ENCODE assay signal across 27 cellular contexts in genomic region chr20:32870985-32871384, GRCh38. TPM values are rescaled to one million over a fixed set of nuclear protein-coding genes. Genes with fewer than 3 reads are reported as not detected.
"Had no signal": no experiment of that assay in that cellular context is flagged by ENCODE, and none has a peak within 500 bp of the region (broad histone marks: within the 10 kb centered on the region; RNA-seq: fewer than 3 reads in every experiment).

No MANE protein-coding gene starts in this region.

- H3K36me3 ChIP-seq: colonic mucosa, esophagus muscularis mucosa, gastroesophageal sphincter, heart left ventricle, lower lobe of right lung had no signal

- ATAC-seq: foreskin keratinocyte, gastroesophageal sphincter, heart left ventricle, left ventricle myocardium superior, mucosa of descending colon had no signal

- H3K27ac ChIP-seq: colonic mucosa, dorsolateral prefrontal cortex, esophagus muscularis mucosa, foreskin keratinocyte, gastroesophageal sphincter, heart left ventricle, left lung, lower lobe of right lung had no signal

- H3K4me3 ChIP-seq: colonic mucosa, dorsolateral prefrontal cortex, esophagus muscularis mucosa, gastroesophageal sphincter, heart left ventricle, left lung, lower lobe of right lung, mucosa of descending colon had no signal

- H3K4me1 ChIP-seq: colonic mucosa, esophagus muscularis mucosa, foreskin keratinocyte, gastroesophageal sphincter, lower lobe of right lung had no signal

- H3K27me3 ChIP-seq: colonic mucosa, dorsolateral prefrontal cortex, esophagus muscularis mucosa, foreskin keratinocyte, gastroesophageal sphincter, heart left ventricle, left lung had no signal

- FAIRE-seq: endothelial cell of umbilical vein, frontal cortex had no signal

- H3K9me3 ChIP-seq: colonic mucosa, esophagus muscularis mucosa, gastroesophageal sphincter, heart left ventricle, left lung, lower lobe of right lung, mucosa of descending colon had no signal

- DNase-seq: colonic mucosa; cortex of kidney; dermis blood vessel endothelial cell; dorsolateral prefrontal cortex; effector CD4-positive, alpha-beta T cell; effector memory CD4-positive, alpha-beta T cell; foreskin keratinocyte; heart left ventricle; hippocampal formation; immature natural killer cell; islet precursor cell; left cardiac atrium; left lung; left ventricle myocardium superior; lower lobe of right lung; mesenchymal stem cell; mucosa of descending colon; naive B cell had no signal

RNA-seq across cellular contexts. Expression of gene EFCAB8, which starts 12.3 kb away (rescaled TPM):
- total RNA-seq: epithelial cell of proximal tubule, foreskin keratinocyte, frontal cortex, kidney epithelial cell, left ventricle myocardium superior, lower leg skin, myocyte had no signal
- polyA plus RNA-seq: fibroblast of lung, foreskin keratinocyte had no signal
